1 cellular context compared by ENCODE assay signal in the genomic region with DNA sequence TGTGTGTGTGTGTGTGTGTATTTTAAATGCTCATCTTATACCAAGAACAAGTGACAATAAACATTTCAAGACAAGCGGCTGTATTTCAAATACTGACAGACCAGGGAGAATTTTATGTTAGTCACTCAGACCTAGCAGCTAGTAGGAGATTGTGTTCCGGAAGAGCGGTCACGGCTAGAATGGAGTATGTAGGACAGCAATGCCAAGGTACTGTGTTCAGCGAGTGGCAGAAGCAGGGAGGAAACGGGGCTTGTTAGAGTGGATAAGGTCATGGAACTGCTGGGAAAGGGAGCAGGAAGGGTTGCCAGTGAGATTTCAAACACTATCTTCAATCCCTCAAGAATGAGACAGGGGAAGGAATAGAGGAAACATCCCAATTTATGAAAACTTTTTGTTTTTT.
TF ChIP-seq lines count a peak whose summit lies in the region.

No MANE protein-coding gene starts in this region.

TF ChIP-seq in HepG2, 621 proteins besides CTCF, POLR2A, EP300 and RAD21 (continued from another document):
- TF ChIP-seq ONECUT2 (CRISPR knock-in tag; IDR thresholded peaks at IDR 0.05) (no peak), SIN3A (IDR thresholded peaks at IDR 0.05; ENCODE audit: borderline replicate concordance, low read depth, low read length) (no peak), SYNCRIP (IDR thresholded peaks at IDR 0.05; ENCODE audit: insufficient read depth, low read depth, low read length) (no peak), PCBP2 (optimal IDR thresholded peaks at IDR 0.05; ENCODE audit: low read depth, low read length, poor library complexity, severe bottlenecking) (no peak), ZFX (CRISPR knock-in tag; IDR thresholded peaks at IDR 0.05; ENCODE audit: low read depth) (no peak), ZSCAN31 (CRISPR knock-in tag; IDR thresholded peaks at IDR 0.05; ENCODE audit: low read depth) (no peak), ZZZ3 (CRISPR knock-in tag; IDR thresholded peaks at IDR 0.05; ENCODE audit: borderline replicate concordance) (no peak), ZSCAN12 (CRISPR knock-in tag; IDR thresholded peaks at IDR 0.05) (no peak), ZNF883 (CRISPR knock-in tag; IDR thresholded peaks at IDR 0.05; ENCODE audit: not compliant biosample characterization) (no peak), RBFOX2 (IDR thresholded peaks at IDR 0.05; ENCODE audit: low read depth, low read length) (no peak), ZKSCAN8 (CRISPR knock-in tag; IDR thresholded peaks at IDR 0.05; ENCODE audit: borderline replicate concordance) (no peak), ZNF800 (CRISPR knock-in tag; IDR thresholded peaks at IDR 0.05) (no peak), ZNF264 (CRISPR knock-in tag; IDR thresholded peaks at IDR 0.05) (no peak)
- TF ChIP-seq, protein P1, sequence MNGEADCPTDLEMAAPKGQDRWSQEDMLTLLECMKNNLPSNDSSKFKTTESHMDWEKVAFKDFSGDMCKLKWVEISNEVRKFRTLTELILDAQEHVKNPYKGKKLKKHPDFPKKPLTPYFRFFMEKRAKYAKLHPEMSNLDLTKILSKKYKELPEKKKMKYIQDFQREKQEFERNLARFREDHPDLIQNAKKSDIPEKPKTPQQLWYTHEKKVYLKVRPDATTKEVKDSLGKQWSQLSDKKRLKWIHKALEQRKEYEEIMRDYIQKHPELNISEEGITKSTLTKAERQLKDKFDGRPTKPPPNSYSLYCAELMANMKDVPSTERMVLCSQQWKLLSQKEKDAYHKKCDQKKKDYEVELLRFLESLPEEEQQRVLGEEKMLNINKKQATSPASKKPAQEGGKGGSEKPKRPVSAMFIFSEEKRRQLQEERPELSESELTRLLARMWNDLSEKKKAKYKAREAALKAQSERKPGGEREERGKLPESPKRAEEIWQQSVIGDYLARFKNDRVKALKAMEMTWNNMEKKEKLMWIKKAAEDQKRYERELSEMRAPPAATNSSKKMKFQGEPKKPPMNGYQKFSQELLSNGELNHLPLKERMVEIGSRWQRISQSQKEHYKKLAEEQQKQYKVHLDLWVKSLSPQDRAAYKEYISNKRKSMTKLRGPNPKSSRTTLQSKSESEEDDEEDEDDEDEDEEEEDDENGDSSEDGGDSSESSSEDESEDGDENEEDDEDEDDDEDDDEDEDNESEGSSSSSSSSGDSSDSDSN (CRISPR knock-in tag; IDR thresholded peaks at IDR 0.05) = no peak
- TF ChIP-seq, protein P2, sequence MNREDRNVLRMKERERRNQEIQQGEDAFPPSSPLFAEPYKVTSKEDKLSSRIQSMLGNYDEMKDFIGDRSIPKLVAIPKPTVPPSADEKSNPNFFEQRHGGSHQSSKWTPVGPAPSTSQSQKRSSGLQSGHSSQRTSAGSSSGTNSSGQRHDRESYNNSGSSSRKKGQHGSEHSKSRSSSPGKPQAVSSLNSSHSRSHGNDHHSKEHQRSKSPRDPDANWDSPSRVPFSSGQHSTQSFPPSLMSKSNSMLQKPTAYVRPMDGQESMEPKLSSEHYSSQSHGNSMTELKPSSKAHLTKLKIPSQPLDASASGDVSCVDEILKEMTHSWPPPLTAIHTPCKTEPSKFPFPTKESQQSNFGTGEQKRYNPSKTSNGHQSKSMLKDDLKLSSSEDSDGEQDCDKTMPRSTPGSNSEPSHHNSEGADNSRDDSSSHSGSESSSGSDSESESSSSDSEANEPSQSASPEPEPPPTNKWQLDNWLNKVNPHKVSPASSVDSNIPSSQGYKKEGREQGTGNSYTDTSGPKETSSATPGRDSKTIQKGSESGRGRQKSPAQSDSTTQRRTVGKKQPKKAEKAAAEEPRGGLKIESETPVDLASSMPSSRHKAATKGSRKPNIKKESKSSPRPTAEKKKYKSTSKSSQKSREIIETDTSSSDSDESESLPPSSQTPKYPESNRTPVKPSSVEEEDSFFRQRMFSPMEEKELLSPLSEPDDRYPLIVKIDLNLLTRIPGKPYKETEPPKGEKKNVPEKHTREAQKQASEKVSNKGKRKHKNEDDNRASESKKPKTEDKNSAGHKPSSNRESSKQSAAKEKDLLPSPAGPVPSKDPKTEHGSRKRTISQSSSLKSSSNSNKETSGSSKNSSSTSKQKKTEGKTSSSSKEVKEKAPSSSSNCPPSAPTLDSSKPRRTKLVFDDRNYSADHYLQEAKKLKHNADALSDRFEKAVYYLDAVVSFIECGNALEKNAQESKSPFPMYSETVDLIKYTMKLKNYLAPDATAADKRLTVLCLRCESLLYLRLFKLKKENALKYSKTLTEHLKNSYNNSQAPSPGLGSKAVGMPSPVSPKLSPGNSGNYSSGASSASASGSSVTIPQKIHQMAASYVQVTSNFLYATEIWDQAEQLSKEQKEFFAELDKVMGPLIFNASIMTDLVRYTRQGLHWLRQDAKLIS (CRISPR knock-in tag; IDR thresholded peaks at IDR 0.05) = no peak
